ENCODE assay signal across 18 cellular contexts in the genomic region with DNA sequence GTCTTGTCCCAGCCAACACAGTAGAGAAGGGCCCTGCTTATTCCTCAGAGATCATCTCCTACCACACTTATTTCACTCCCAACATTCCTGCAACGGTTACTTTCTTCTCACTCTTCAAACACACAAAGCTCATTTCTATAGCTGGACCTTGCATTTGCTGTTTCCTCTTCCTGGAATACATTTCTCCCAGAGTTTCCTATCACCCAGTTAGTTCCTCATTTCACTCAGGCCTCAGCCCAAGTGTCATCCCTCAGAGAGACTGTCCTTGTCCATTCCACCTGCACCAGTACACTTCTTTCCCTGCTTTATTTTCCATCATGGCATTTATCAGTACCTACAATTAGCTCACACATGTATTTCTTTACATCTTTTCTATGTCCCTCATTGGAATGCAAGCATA.
"Had no signal": no experiment of that assay in that cellular context is flagged by ENCODE, and none has a peak within 500 bp of the region (broad histone marks: within the 10 kb centered on the region; RNA-seq: fewer than 3 reads in every experiment).

No MANE protein-coding gene starts in this region.

- ATAC-seq: body of pancreas, foreskin keratinocyte, heart left ventricle, lower lobe of right lung, sciatic nerve, T-helper 17 cell had no signal

- H3K36me3 ChIP-seq: heart left ventricle, lower lobe of right lung, ovary, stomach, upper lobe of left lung had no signal

- H3K9me3 ChIP-seq: body of pancreas, heart left ventricle, lower lobe of right lung, ovary, stomach, testis, upper lobe of left lung had no signal

- H3K27ac ChIP-seq: body of pancreas, coronary artery, foreskin keratinocyte, lower lobe of right lung, ovary, stomach, testis, upper lobe of left lung had no signal

- DNase-seq: activated CD4-positive, alpha-beta T cell treated with anti-CD3 and anti-CD28 coated beads, Interleukin-2, amount 10 ng/mL, durations not matched to agents 7 days and 5 days; activated CD8-positive, alpha-beta memory T cell treated with anti-CD3 and anti-CD28 coated beads for 24 hours; activated naive CD8-positive, alpha-beta T cell treated with anti-CD3 and anti-CD28 coated beads for 36 hours; amygdala; body of pancreas; central memory CD4-positive, alpha-beta T cell; effector CD8-positive, alpha-beta T cell; foreskin keratinocyte; heart left ventricle; immature natural killer cell; lower lobe of right lung; ovary; stomach; T-helper 17 cell; testis; upper lobe of left lung had no signal

- H3K4me3 ChIP-seq: body of pancreas, coronary artery, heart left ventricle, lower lobe of right lung, ovary, stomach, testis, upper lobe of left lung had no signal

- H3K4me1 ChIP-seq: lower lobe of right lung had no signal

- H3K27me3 ChIP-seq: body of pancreas, foreskin keratinocyte, heart left ventricle, ovary, stomach, testis, upper lobe of left lung had no signal
